ENCODE assay signal across 13 cellular contexts in genomic region chr5:430214-430925, GRCh38. TPM values are rescaled to one million over a fixed set of nuclear protein-coding genes. Genes with fewer than 3 reads are reported as not detected.
DNase-seq lines count a peak whose midpoint lies in the region; ATAC-seq, FAIRE-seq and TF ChIP-seq lines count a peak whose summit lies in the region.
"Had no signal": no experiment of that assay in that cellular context is flagged by ENCODE, and none has a peak within 500 bp of the region (broad histone marks: within the 10 kb centered on the region; RNA-seq: fewer than 3 reads in every experiment).

No MANE protein-coding gene starts in this region.

- TF ChIP-seq CTCF in OCI-LY3 (IDR thresholded peaks at IDR 0.05; ENCODE audit: low read depth, low read length) (no peak), kidney (IDR thresholded peaks at IDR 0.05; ENCODE audit: borderline replicate concordance, extremely low read depth, insufficient read depth) (no peak)

- no peak overlapping the region for H3K27ac Mint-ChIP-seq in activated T-cell treated with anti-CD3 and anti-CD28 coated beads, Interleukin-2, amount 50 U/mL, for 24 hours
- H3K27ac Mint-ChIP-seq in stimulated activated naive B cell treated with anti-CD40 and anti-IgM and Interleukin-4, amounts not matched to agents 10 μg/mL and 1 μg/mL and 100 μg/mL, for 72 hours: peak overlapping the region; percentile 65
- H3K27ac Mint-ChIP-seq: GM23338 had no signal

- H3K36me3 Mint-ChIP-seq in activated T-cell treated with anti-CD3 and anti-CD28 coated beads, Interleukin-2, amount 50 U/mL, for 24 hours (ENCODE audit: low read depth): peaks cover 18% of the 10 kb centered on the region
- no peaks in the 10 kb centered on the region for H3K36me3 Mint-ChIP-seq in activated T-cell treated with anti-CD3 and anti-CD28 coated beads, Interleukin-2, amount 50 U/mL, for 4 hours (ENCODE audit: insufficient read depth)
- H3K36me3 Mint-ChIP-seq in stimulated activated naive B cell treated with anti-CD40 and anti-IgM and Interleukin-4, amounts not matched to agents 10 μg/mL and 1 μg/mL and 100 μg/mL, for 72 hours: peaks cover 86 to 92% of the 10 kb centered on the region in 2 donors

- H3K9me3 ChIP-seq in OCI-LY3 (ENCODE audit: insufficient read depth, low read length): no peaks in the 10 kb centered on the region
- H3K9me3 ChIP-seq in kidney (ENCODE audit: control insufficient read depth in 1 of 2, low read length in 2 of 2): no peaks in the 10 kb centered on the region
- H3K9me3 ChIP-seq: esophagus squamous epithelium had no signal

- DNase-seq in activated T-cell treated with anti-CD3 and anti-CD28 coated beads, Interleukin-2, amount 50 U/mL, for 24 hours: peak; percentile 26
- no peak for DNase-seq in activated T-cell treated with anti-CD3 and anti-CD28 coated beads, Interleukin-2, amount 50 U/mL, for 4 hours
- DNase-seq in kidney (peak; percentile 43), NCI-H2227 treated with DMSO at 0.1 percent for 48 hours (lab: John Stamatoyannopoulos, UW) (no peak), NCI-H2081 treated with DMSO at 0.1 percent for 48 hours (lab: John Stamatoyannopoulos, UW) (no peak)
- DNase-seq in stimulated activated naive B cell treated with anti-CD40 and anti-IgM and Interleukin-4, amounts not matched to agents 10 μg/mL and 1 μg/mL and 100 μg/mL, for 72 hours: no peak
- DNase-seq: esophagus squamous epithelium, GDM1, NCI-H1417 treated with DMSO at 0.1 percent for 48 hours had no signal

- H3K79me2 ChIP-seq in OCI-LY3 (ENCODE audit: low read length): no peaks in the 10 kb centered on the region

- no peak overlapping the region for H3K9ac ChIP-seq in OCI-LY3 (ENCODE audit: low read length)
- no peak overlapping the region for H3K9ac ChIP-seq in kidney (ENCODE audit: low read length in 2 of 2)

- no peak for ATAC-seq in activated T-cell treated with anti-CD3 and anti-CD28 coated beads, Interleukin-2, amount 50 U/mL, for 4 hours
- ATAC-seq in stimulated activated naive B cell treated with anti-CD40 and anti-IgM and Interleukin-4, amounts not matched to agents 10 μg/mL and 1 μg/mL and 100 μg/mL, for 72 hours (replicated peaks): peak; percentile 22 to 25
- ATAC-seq in GM21447 (IDR thresholded peaks at IDR 0.05; ENCODE audit: unreplicated experiment): no peak

- no peaks in the 10 kb centered on the region for H3K27me3 ChIP-seq in OCI-LY3 (ENCODE audit: low read depth, low read length)

- H3K4me3 ChIP-seq in OCI-LY3 (ENCODE audit: low read length) (no peak overlapping the region), kidney (ENCODE audit: low read length in 2 of 2) (no peak overlapping the region)
- H3K4me3 ChIP-seq: esophagus squamous epithelium, GM23338, K562 had no signal

- H3K27ac ChIP-seq in OCI-LY3 (ENCODE audit: low read length): no peak overlapping the region
- H3K27ac ChIP-seq in kidney (ENCODE audit: low read depth in 2 of 2, low read length in 2 of 2): no peak overlapping the region

- peaks cover 14% of the 10 kb centered on the region for H3K4me1 Mint-ChIP-seq in activated T-cell treated with anti-CD3 and anti-CD28 coated beads, Interleukin-2, amount 50 U/mL, for 24 hours (ENCODE audit: low read depth)
- H3K4me1 Mint-ChIP-seq in activated T-cell treated with anti-CD3 and anti-CD28 coated beads, Interleukin-2, amount 50 U/mL, for 4 hours (ENCODE audit: low read depth): no peaks in the 10 kb centered on the region
- peaks cover 31 to 42% of the 10 kb centered on the region in 2 donors for H3K4me1 Mint-ChIP-seq in stimulated activated naive B cell treated with anti-CD40 and anti-IgM and Interleukin-4, amounts not matched to agents 10 μg/mL and 1 μg/mL and 100 μg/mL, for 72 hours

- H3K4me1 ChIP-seq in OCI-LY3 (ENCODE audit: low read length) (peaks cover 6% of the 10 kb centered on the region), kidney (ENCODE audit: control insufficient read depth in 1 of 2, insufficient read depth in 1 of 2, low read depth in 1 of 2, low read length in 2 of 2) (no peaks in the 10 kb centered on the region)

- no peak overlapping the region for H3K4me3 Mint-ChIP-seq in activated T-cell treated with anti-CD3 and anti-CD28 coated beads, Interleukin-2, amount 50 U/mL, for 24 hours
- no peak overlapping the region for H3K4me3 Mint-ChIP-seq in activated T-cell treated with anti-CD3 and anti-CD28 coated beads, Interleukin-2, amount 50 U/mL, for 4 hours
- no peak overlapping the region for H3K4me3 Mint-ChIP-seq in stimulated activated naive B cell treated with anti-CD40 and anti-IgM and Interleukin-4, amounts not matched to agents 10 μg/mL and 1 μg/mL and 100 μg/mL, for 72 hours
- H3K4me3 Mint-ChIP-seq: GM23338 had no signal

- H3K36me3 ChIP-seq in OCI-LY3 (replicated peaks; ENCODE audit: low read depth, low read length): no peaks in the 10 kb centered on the region
- no peaks in the 10 kb centered on the region for H3K36me3 ChIP-seq in kidney (ENCODE audit: control insufficient read depth in 1 of 2, insufficient read depth in 2 of 2, low read length in 2 of 2)
- H3K36me3 ChIP-seq: esophagus squamous epithelium had no signal

- peak overlapping the region; percentile 46; the same call in 1 of the 2 replicates for H2AFZ ChIP-seq in OCI-LY3 (ENCODE audit: low read depth, low read length)
- H2AFZ ChIP-seq: GM23338 had no signal

- H4K20me1 ChIP-seq in OCI-LY3 (ENCODE audit: insufficient read depth, low read length): no peaks in the 10 kb centered on the region

- FAIRE-seq in kidney (lab: Jason Lieb, UNC): no peak

- intact Hi-C loops in kidney (cut with DNase I): no loop called here

- H3K27me3 Mint-ChIP-seq in activated T-cell treated with anti-CD3 and anti-CD28 coated beads, Interleukin-2, amount 50 U/mL, for 24 hours: peaks cover 7% of the 10 kb centered on the region
- H3K27me3 Mint-ChIP-seq in activated T-cell treated with anti-CD3 and anti-CD28 coated beads, Interleukin-2, amount 50 U/mL, for 4 hours (ENCODE audit: low read depth): peaks cover 4% of the 10 kb centered on the region
- H3K27me3 Mint-ChIP-seq in stimulated activated naive B cell treated with anti-CD40 and anti-IgM and Interleukin-4, amounts not matched to agents 10 μg/mL and 1 μg/mL and 100 μg/mL, for 72 hours: peaks cover 19 to 39% of the 10 kb centered on the region in 2 donors

- no peak overlapping the region for H3K4me2 ChIP-seq in OCI-LY3 (ENCODE audit: low read length)
- H3K4me2 ChIP-seq: GM23338 had no signal

- no peaks in the 10 kb centered on the region for H3K9me3 Mint-ChIP-seq in activated T-cell treated with anti-CD3 and anti-CD28 coated beads, Interleukin-2, amount 50 U/mL, for 24 hours
- no peaks in the 10 kb centered on the region for H3K9me3 Mint-ChIP-seq in activated T-cell treated with anti-CD3 and anti-CD28 coated beads, Interleukin-2, amount 50 U/mL, for 4 hours
- peaks cover 7 to 11% of the 10 kb centered on the region in 2 donors for H3K9me3 Mint-ChIP-seq in stimulated activated naive B cell treated with anti-CD40 and anti-IgM and Interleukin-4, amounts not matched to agents 10 μg/mL and 1 μg/mL and 100 μg/mL, for 72 hours
- H3K9me3 Mint-ChIP-seq: GM23338 had no signal

RNA-seq across cellular contexts. Expression of gene EXOC3, which starts 12.6 kb away (rescaled TPM):
- 10 to 100 TPM; 62.7 to 78.3 (median 67.2) TPM for total RNA-seq in activated T-cell treated with anti-CD3 and anti-CD28 coated beads, Interleukin-2, amount 50 U/mL, for 4 hours
- total RNA-seq in kidney: 71.5 TPM
- polyA plus RNA-seq in kidney (ENCODE audit: insufficient read depth, low read depth, low replicate concordance): 40.5 TPM

Comparison
In these comparisons a context has a peak if more than half of its experiments do, and no peak if none do; other contexts are left out.
1. DNase-seq: peak in activated T-cell treated with anti-CD3 and anti-CD28 coated beads, Interleukin-2, amount 50 U/mL, for 24 hours (single experiment) and kidney (single experiment); none in activated T-cell treated with anti-CD3 and anti-CD28 coated beads, Interleukin-2, amount 50 U/mL, for 4 hours (single experiment), stimulated activated naive B cell treated with anti-CD40 and anti-IgM and Interleukin-4, amounts not matched to agents 10 μg/mL and 1 μg/mL and 100 μg/mL, for 72 hours (single experiment), NCI-H2227 treated with DMSO at 0.1 percent for 48 hours (single experiment) and NCI-H2081 treated with DMSO at 0.1 percent for 48 hours (single experiment).
2. ATAC-seq: peak in stimulated activated naive B cell treated with anti-CD40 and anti-IgM and Interleukin-4, amounts not matched to agents 10 μg/mL and 1 μg/mL and 100 μg/mL, for 72 hours (2 of 2); none in activated T-cell treated with anti-CD3 and anti-CD28 coated beads, Interleukin-2, amount 50 U/mL, for 4 hours (0 of 2) and GM21447 (single experiment).